ENCODE assay signal across 21 cellular contexts in the genomic region with DNA sequence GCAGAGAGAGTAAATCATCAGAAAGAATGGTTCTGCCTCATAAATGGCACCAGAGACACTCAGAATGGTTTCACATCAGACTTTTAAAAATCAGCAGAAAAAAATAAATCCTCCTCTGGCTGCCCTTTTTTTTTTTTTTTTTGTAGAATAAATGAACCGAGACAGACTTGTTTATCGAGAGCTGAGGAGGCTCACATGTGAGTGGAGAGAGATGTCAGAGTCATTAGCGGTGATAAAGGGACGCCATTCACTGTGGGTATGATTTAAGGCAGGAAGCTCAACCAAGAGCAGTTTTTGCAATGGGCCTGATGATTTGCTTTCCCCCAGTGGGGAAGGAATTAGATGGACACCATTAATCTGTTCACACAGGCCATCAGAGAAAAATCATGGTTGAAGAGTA.
"Had no signal": no experiment of that assay in that cellular context is flagged by ENCODE, and none has a peak within 500 bp of the region (broad histone marks: within the 10 kb centered on the region; RNA-seq: fewer than 3 reads in every experiment).

No MANE protein-coding gene starts in this region.

- H3K27ac Mint-ChIP-seq: IgD-negative memory B cell had no signal

- H3K4me1 ChIP-seq: SJSA1 had no signal

- H3K27me3 Mint-ChIP-seq: IgD-negative memory B cell had no signal

- H3K36me3 ChIP-seq: SJSA1 had no signal

- H3K4me3 Mint-ChIP-seq: IgD-negative memory B cell had no signal

- DNase-seq: Kasumi-1, MM.1S, NCI-H1105 treated with DMSO at 0.1 percent for 48 hours, NCI-H1417 treated with DMSO at 0.1 percent for 48 hours, NCI-H146, NCI-H1694 treated with DMSO at 0.1 percent for 48 hours, NCI-H1930, NCI-H2081, NCI-H2107, NCI-H2171 treated with DMSO at 0.1 percent for 48 hours, NCI-H345, NCI-H446 treated with DMSO at 0.1 percent for 48 hours, NCI-H510A treated with DMSO at 0.1 percent for 48 hours, NCI-H526, Right ventricle myocardium superior, RPMI8226, SIG-M5 had no signal

- H3K27me3 ChIP-seq: SJSA1 had no signal

- H3K4me3 ChIP-seq: K562, SJSA1, SK-N-MC had no signal
